12 cellular contexts compared by ENCODE assay signal in genomic region chr14:68774771-68775613, GRCh38. TPM values are rescaled to one million over a fixed set of nuclear protein-coding genes. Genes with fewer than 3 reads are reported as not detected.
DNase-seq lines count a peak whose midpoint lies in the region; ATAC-seq and TF ChIP-seq lines count a peak whose summit lies in the region.
"Had no signal": no experiment of that assay in that cellular context is flagged by ENCODE, and none has a peak within 500 bp of the region (broad histone marks: within the 10 kb centered on the region; RNA-seq: fewer than 3 reads in every experiment).

No MANE protein-coding gene starts in this region.

- no peak for TF ChIP-seq CTCF in fibroblast of villous mesenchyme (IDR thresholded peaks at IDR 0.05; ENCODE audit: insufficient read depth, low read depth, low read length)
- no peak for TF ChIP-seq CTCF in suprapubic skin (IDR thresholded peaks at IDR 0.05)

- peaks cover 28% of the 10 kb centered on the region for H3K4me1 ChIP-seq in suprapubic skin

- H3K27me3 Mint-ChIP-seq in T-helper 2 cell treated with Interferon-gamma antibody and Interleukin-4, amounts not matched to agents 5 μg/mL and 100 μg/mL, for 36 hours (ENCODE audit: low read depth) = no peaks in the 10 kb centered on the region
- H3K27me3 Mint-ChIP-seq: naive thymus-derived CD4-positive, alpha-beta T cell had no signal

- H3K4me3 Mint-ChIP-seq in T-helper 2 cell treated with Interferon-gamma antibody and Interleukin-4, amounts not matched to agents 5 μg/mL and 100 μg/mL, for 36 hours = no peak overlapping the region

- 76% methylated on average over 4 of the region's 4 CpGs for WGBS in suprapubic skin

- H3K27me3 ChIP-seq in suprapubic skin = no peaks in the 10 kb centered on the region

- peak overlapping the region; percentile 31 for H3K27ac ChIP-seq in suprapubic skin
- H3K27ac ChIP-seq: WERI-Rb-1 had no signal

- ATAC-seq in GM19467 (IDR thresholded peaks at IDR 0.05; ENCODE audit: unreplicated experiment) = no peak
- ATAC-seq: naive thymus-derived CD4-positive, alpha-beta T cell had no signal

- H3K36me3 Mint-ChIP-seq in T-helper 2 cell treated with Interferon-gamma antibody and Interleukin-4, amounts not matched to agents 5 μg/mL and 100 μg/mL, for 36 hours (ENCODE audit: low read depth) = peaks cover 5% of the 10 kb centered on the region

- H3K4me3 ChIP-seq in fibroblast of villous mesenchyme (ENCODE audit: low read depth, low read length) (no peak overlapping the region), suprapubic skin (no peak overlapping the region)

- H3K4me1 Mint-ChIP-seq in T-helper 2 cell treated with Interferon-gamma antibody and Interleukin-4, amounts not matched to agents 5 μg/mL and 100 μg/mL, for 36 hours (ENCODE audit: low read depth) = peaks cover 51% of the 10 kb centered on the region

- no peaks in the 10 kb centered on the region for H3K36me3 ChIP-seq in suprapubic skin
- H3K36me3 ChIP-seq: WERI-Rb-1 had no signal

- no peak for DNase-seq in T-helper 2 cell treated with Interferon-gamma antibody and Interleukin-4, amounts not matched to agents 5 μg/mL and 100 μg/mL, for 36 hours (ENCODE audit: low spot score)
- no peak for DNase-seq in T-helper 2 cell
- peak; percentile 26 for DNase-seq in T1000 (lab: John Stamatoyannopoulos, UW)
- peak; percentile 57 for DNase-seq in fibroblast of villous mesenchyme (ENCODE audit: low read depth)
- DNase-seq in suprapubic skin (ENCODE audit: low spot score in 2 of 2) = peak; percentile 27 to 55
- DNase-seq in NCI-H524 (lab: John Stamatoyannopoulos, UW) = no peak
- no peak for DNase-seq in NCI-H2107 (lab: John Stamatoyannopoulos, UW)
- DNase-seq: activated gamma-delta T cell treated with Interleukin-2 at 50 U/mL for 16 hours; naive thymus-derived CD4-positive, alpha-beta T cell; NCI-H187 treated with DMSO at 0.1 percent for 48 hours; WERI-Rb-1 had no signal

- peaks cover 10% of the 10 kb centered on the region for H3K9me3 Mint-ChIP-seq in T-helper 2 cell treated with Interferon-gamma antibody and Interleukin-4, amounts not matched to agents 5 μg/mL and 100 μg/mL, for 36 hours

- H3K9me3 ChIP-seq in suprapubic skin = no peaks in the 10 kb centered on the region

- no peak for TF ChIP-seq POLR2A in suprapubic skin (IDR thresholded peaks at IDR 0.05)

- no peak for TF ChIP-seq EP300 in suprapubic skin (IDR thresholded peaks at IDR 0.05)

- H3K27ac Mint-ChIP-seq in T-helper 2 cell treated with Interferon-gamma antibody and Interleukin-4, amounts not matched to agents 5 μg/mL and 100 μg/mL, for 36 hours = peak overlapping the region; percentile 67

RNA-seq across cellular contexts. Expression of gene ZFP36L1, which starts 17.9 kb away (rescaled TPM):
- total RNA-seq in fibroblast of villous mesenchyme (24.2 and 44.5 TPM in 2 replicates), suprapubic skin (1,000 to 10,000 TPM; 1,382 to 1,995 (median 1,611) TPM)

Comparison
In these comparisons a context has a peak if more than half of its experiments do, and no peak if none do; other contexts are left out.
1. DNase-seq: peak in T1000 (single experiment), fibroblast of villous mesenchyme (single experiment) and suprapubic skin (2 of 2); none in T-helper 2 cell treated with Interferon-gamma antibody and Interleukin-4, amounts not matched to agents 5 μg/mL and 100 μg/mL, for 36 hours (single experiment), T-helper 2 cell (0 of 5), NCI-H524 (0 of 2) and NCI-H2107 (single experiment).
2. RNA of gene ZFP36L1, which starts 17.9 kb away (total RNA-seq): 1,382 to 1,995 TPM in suprapubic skin; 24.2 to 44.5 TPM in fibroblast of villous mesenchyme; every median in the first group is over 10 times any median in the second.